Comparison of ENCODE assay signal across 9 cellular contexts in genomic region chr17:81189670-81190530, GRCh38. TPM values are rescaled to one million over a fixed set of nuclear protein-coding genes. Genes with fewer than 3 reads are reported as not detected.
A peak's percentile ranks its signal among the peaks of the same experiment; 100 is the strongest.
DNase-seq lines count a peak whose midpoint lies in the region; ATAC-seq and TF ChIP-seq lines count a peak whose summit lies in the region.
"Had no signal": no experiment of that assay in that cellular context is flagged by ENCODE, and none has a peak within 500 bp of the region (broad histone marks: within the 10 kb centered on the region; RNA-seq: fewer than 3 reads in every experiment).

No MANE protein-coding gene starts in this region.

- no peaks in the 10 kb centered on the region for H3K36me3 ChIP-seq in osteoblast (ENCODE audit: insufficient read depth, low read length)

- H4K20me1 ChIP-seq in osteoblast (ENCODE audit: insufficient read depth, low read length) = no peaks in the 10 kb centered on the region

- H3K4me1 ChIP-seq in osteoblast (ENCODE audit: insufficient read depth, low read length) = no peaks in the 10 kb centered on the region

- DNase-seq in GM13977 (ENCODE audit: low spot score) (peak; percentile 42), lung microvascular endothelial cell (ENCODE audit: low read depth in 2 of 2) (peak; percentile 39 to 60), osteoblast (ENCODE audit: insufficient read length, low spot score, missing footprints) (no peak)
- DNase-seq: activated CD4-positive, CD25-positive, alpha-beta regulatory T cell treated with anti-CD3 and anti-CD28 coated beads, Interleukin-2, amount 50 U/mL, for 72 hours; NK-92 treated with Interleukin-12 subunit alpha and Interleukin-12 subunit beta, amount 100 ng/mL, for 24 hours had no signal

- no peaks in the 10 kb centered on the region for H3K79me2 ChIP-seq in osteoblast (ENCODE audit: insufficient read depth, low read length)

- H2AFZ ChIP-seq in osteoblast (ENCODE audit: low read length) = no peak overlapping the region

- H3K27ac ChIP-seq in VCaP (no peak overlapping the region), osteoblast (ENCODE audit: low read depth, low read length) (no peak overlapping the region)

- ATAC-seq in HG03108 (IDR thresholded peaks at IDR 0.05; ENCODE audit: unreplicated experiment) = no peak
- ATAC-seq in HG02571 (IDR thresholded peaks at IDR 0.05; ENCODE audit: unreplicated experiment) = no peak

- H3K4me3 ChIP-seq in osteoblast (ENCODE audit: insufficient read depth, low read length) = no peak overlapping the region

- H3K9me3 ChIP-seq in osteoblast (ENCODE audit: low read depth, low read length) = no peaks in the 10 kb centered on the region

- peaks cover under 1% of the 10 kb centered on the region for H3K27me3 ChIP-seq in osteoblast (ENCODE audit: insufficient read depth, low read length)

- in situ Hi-C loops in GM13977 (cut with MboI; ENCODE audit: low pct_unique_long_range_greater_than_20kb, low sequenced_read_pairs, unreplicated experiment) = no loop called here

- H3K4me2 ChIP-seq in osteoblast (ENCODE audit: insufficient read depth, low read length) = no peak overlapping the region

- TF ChIP-seq CTCF in GM13977 (IDR thresholded peaks at IDR 0.05; ENCODE audit: extremely low read depth, insufficient read depth, missing control alignments) (no peak), VCaP (conservative IDR thresholded peaks at IDR 0.05) (peak; percentile 70), osteoblast (IDR thresholded peaks at IDR 0.05; ENCODE audit: extremely low read depth, low read depth, low read length) (no peak)

RNA-seq across cellular contexts. Expression of gene AATK, which starts 23.9 kb away (rescaled TPM):
- total RNA-seq in lung microvascular endothelial cell (0.99 and 1.5 TPM in 2 replicates), osteoblast (under 0.01 TPM in 1 of 2 replicates, not detected in the other)

RNA-seq across cellular contexts. Expression of gene PVALEF, which starts 24.6 kb away (rescaled TPM):
- total RNA-seq in lung microvascular endothelial cell (not detected in 2 replicates), osteoblast (not detected in 2 replicates)
- total RNA-seq: Daoy had no signal

RNA-seq across cellular contexts. Expression of gene CEP131, which starts 32.9 kb away (rescaled TPM):
- 4.4 and 6.8 TPM in 2 replicates for total RNA-seq in lung microvascular endothelial cell
- 7.7 and 8.7 TPM in 2 replicates for total RNA-seq in osteoblast

RNA-seq across cellular contexts. Expression of gene TEPSIN, which starts 49.0 kb away (rescaled TPM):
- total RNA-seq in lung microvascular endothelial cell = 5.2 and 8.3 TPM in 2 replicates
- total RNA-seq in osteoblast = 16.6 and 18.0 TPM in 2 replicates

RNA-seq across cellular contexts. Expression of gene NDUFAF8, which starts 49.2 kb away (rescaled TPM):
- total RNA-seq in lung microvascular endothelial cell (21.8 and 28.5 TPM in 2 replicates), osteoblast (19.9 and 28.0 TPM in 2 replicates)
